In the genomic region with DNA sequence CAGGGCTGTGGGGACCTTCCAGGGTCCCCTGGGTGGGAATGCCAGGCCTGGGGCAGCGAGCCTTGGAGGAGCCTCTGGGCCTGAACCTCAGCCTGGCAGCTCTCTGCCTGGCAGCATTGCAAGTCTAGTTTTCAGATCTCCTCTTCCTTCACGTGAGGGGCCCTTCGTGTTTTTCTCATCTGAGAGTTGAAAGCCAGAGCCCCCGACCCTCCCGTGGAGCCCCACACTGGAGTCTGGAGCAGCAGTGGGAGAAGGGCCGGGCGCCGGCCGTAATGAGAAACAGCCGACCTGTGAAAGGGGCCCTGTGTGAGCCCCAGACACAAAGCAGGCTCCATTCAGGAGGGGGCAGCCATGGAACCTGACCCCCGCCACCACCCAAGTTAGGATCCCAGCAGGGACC, we compare ENCODE assay signal across 13 cellular contexts. TPM values are rescaled to one million over a fixed set of nuclear protein-coding genes. Genes with fewer than 3 reads are reported as not detected.
DNase-seq lines count a peak whose midpoint lies in the region; ATAC-seq and TF ChIP-seq lines count a peak whose summit lies in the region.
"Had no signal": no experiment of that assay in that cellular context is flagged by ENCODE, and none has a peak within 500 bp of the region (broad histone marks: within the 10 kb centered on the region; RNA-seq: fewer than 3 reads in every experiment).

No MANE protein-coding gene starts in this region.

- no peak overlapping the region for H3K27ac ChIP-seq in H9 (ENCODE audit: insufficient read length, low read depth, low read length)
- H3K27ac ChIP-seq in ascending aorta = peak overlapping the region; percentile 88 to 92
- H3K27ac ChIP-seq in lower lobe of right lung = peak overlapping the region; percentile 60

- peak overlapping the region; percentile 49 to 79 (median 78); a peak in 4 of 7 replicates for H3K27ac Mint-ChIP-seq in H9
- H3K27ac Mint-ChIP-seq in stimulated activated naive B cell treated with anti-CD40 and anti-IgM and Interleukin-4, amounts not matched to agents 10 μg/mL and 1 μg/mL and 100 μg/mL, for 72 hours = peak overlapping the region; percentile 47
- H3K27ac Mint-ChIP-seq: activated B cell treated with CpG ODN at 0.5 μM for 24 hours; activated T-helper 1 cell treated with anti-CD3 and anti-CD28 coated beads, Interleukin-12 subunit alpha, Interleukin-12 subunit beta, Interleukin-2, Interleukin-4 antibody, amounts not matched to agents 30 ng/mL and 10 ng/mL and 1 ng/mL, durations not matched to agents 14 hours and 24 hours and 36 hours had no signal

- H4K5ac ChIP-seq in H9 (ENCODE audit: insufficient read length, low read depth, low read length) = no peak overlapping the region

- no peak overlapping the region for H2AFZ ChIP-seq in H9 (ENCODE audit: low read length)

- no peaks in the 10 kb centered on the region for H3K9me3 ChIP-seq in H9 (ENCODE audit: control insufficient read depth, low read depth, low read length)
- H3K9me3 ChIP-seq in ascending aorta = no peaks in the 10 kb centered on the region
- H3K9me3 ChIP-seq in lower lobe of right lung = no peaks in the 10 kb centered on the region

- intact Hi-C loops in ascending aorta (cut with DNase I) = loop anchor here (5.0 kb wide), 1 partner anchor 46 kb away; no protein-coding TSS in a partner anchor
- intact Hi-C loops in lower lobe of right lung (cut with DNase I) = no loop called here

- no peak overlapping the region for H2BK20ac ChIP-seq in H9 (ENCODE audit: low read depth, low read length, poor library complexity, severe bottlenecking)

- H4K91ac ChIP-seq in H9 (ENCODE audit: insufficient read length, low read depth, low read length) = no peak overlapping the region

- no peak overlapping the region for H3K56ac ChIP-seq in H9 (ENCODE audit: insufficient read length, low read depth, low read length)

- H3K23me2 ChIP-seq in H9 (ENCODE audit: insufficient read length, low read depth, low read length, poor library complexity, severe bottlenecking) = no peaks in the 10 kb centered on the region

- no peak overlapping the region for H2BK120ac ChIP-seq in H9 (ENCODE audit: low read depth, low read length, poor library complexity, severe bottlenecking)

- H2BK15ac ChIP-seq in H9 (ENCODE audit: low read depth, low read length) = no peak overlapping the region

- H3K27me3 Mint-ChIP-seq in H9 (ENCODE audit: low read depth) = no peaks in the 10 kb centered on the region; the same call in 1 of the 2 replicates
- H3K27me3 Mint-ChIP-seq in stimulated activated naive B cell treated with anti-CD40 and anti-IgM and Interleukin-4, amounts not matched to agents 10 μg/mL and 1 μg/mL and 100 μg/mL, for 72 hours = no peaks in the 10 kb centered on the region
- H3K27me3 Mint-ChIP-seq: activated B cell treated with CpG ODN at 0.5 μM for 24 hours had no signal

- no peak overlapping the region for H2AK5ac ChIP-seq in H9 (ENCODE audit: insufficient read length, low read length)

- H2BK12ac ChIP-seq in H9 (ENCODE audit: insufficient read length, low read depth, low read length) = no peak overlapping the region

- no peak overlapping the region for H4K8ac ChIP-seq in H9 (replicated peaks; ENCODE audit: insufficient read length, low read depth, low read length)

- H3K14ac ChIP-seq in H9 (ENCODE audit: insufficient read depth, low read length) = no peak overlapping the region

- H2BK5ac ChIP-seq in H9 (ENCODE audit: insufficient read length, low read length) = no peak overlapping the region

- TF ChIP-seq CTCF in H9 (conservative IDR thresholded peaks at IDR 0.05) (no peak), ascending aorta (IDR thresholded peaks at IDR 0.05) (no peak), lower lobe of right lung (IDR thresholded peaks at IDR 0.05) (no peak)

- peaks cover 3% of the 10 kb centered on the region for H4K20me1 ChIP-seq in H9 (ENCODE audit: control insufficient read depth, insufficient read depth, insufficient read length)

- WGBS in H9 (ENCODE audit: extremely low coverage, insufficient read length, low lambda C conversion rate) = no CpG with 5 or more reads among the region's 11 CpGs

- H3K4me1 ChIP-seq in H9 (ENCODE audit: insufficient read depth, low read length) = no peaks in the 10 kb centered on the region
- peaks cover 10 to 12% of the 10 kb centered on the region in 2 donors for H3K4me1 ChIP-seq in ascending aorta
- H3K4me1 ChIP-seq in lower lobe of right lung = peaks cover 6% of the 10 kb centered on the region

- no peak overlapping the region for H3K23ac ChIP-seq in H9 (ENCODE audit: insufficient read length, low read depth, low read length)

- no peak overlapping the region for H3K4me2 ChIP-seq in H9 (ENCODE audit: insufficient read depth, insufficient read length, low read length)

- no peaks in the 10 kb centered on the region for H3K9me3 Mint-ChIP-seq in H9
- H3K9me3 Mint-ChIP-seq in stimulated activated naive B cell treated with anti-CD40 and anti-IgM and Interleukin-4, amounts not matched to agents 10 μg/mL and 1 μg/mL and 100 μg/mL, for 72 hours = no peaks in the 10 kb centered on the region
- H3K9me3 Mint-ChIP-seq: activated B cell treated with CpG ODN at 0.5 μM for 24 hours; activated T-helper 1 cell treated with anti-CD3 and anti-CD28 coated beads, Interleukin-12 subunit alpha, Interleukin-12 subunit beta, Interleukin-2, Interleukin-4 antibody, amounts not matched to agents 30 ng/mL and 10 ng/mL and 1 ng/mL, durations not matched to agents 14 hours and 24 hours and 36 hours had no signal

- H3K27me3 ChIP-seq in H9 (ENCODE audit: insufficient read depth, low read length) = no peaks in the 10 kb centered on the region
- H3K27me3 ChIP-seq in ascending aorta = no peaks in the 10 kb centered on the region
- H3K27me3 ChIP-seq in lower lobe of right lung (ENCODE audit: low read depth) = no peaks in the 10 kb centered on the region

- no peaks in the 10 kb centered on the region for H3K79me2 ChIP-seq in H9 (ENCODE audit: insufficient read depth, low read length)

- no peak for DNase-seq in H9
- DNase-seq in ascending aorta (ENCODE audit: low spot score in 2 of 2) = no peak
- no peak for DNase-seq in lower lobe of right lung
- DNase-seq in stimulated activated naive B cell treated with anti-CD40 and anti-IgM and Interleukin-4, amounts not matched to agents 10 μg/mL and 1 μg/mL and 100 μg/mL, for 72 hours = no peak
- DNase-seq in activated gamma-delta T cell treated with Interleukin-2 at 50 U/mL for 16 hours = no peak
- DNase-seq in cerebellar nuclear complex (lab: John Stamatoyannopoulos, UW) = no peak
- DNase-seq in NOMO-1 treated with DMSO at 0.1 percent for 48 hours (lab: John Stamatoyannopoulos, UW; ENCODE audit: unreplicated experiment) = no peak
- DNase-seq in NCI-H345 treated with DMSO at 0.1 percent for 48 hours (lab: John Stamatoyannopoulos, UW; ENCODE audit: unreplicated experiment) = no peak
- DNase-seq: activated B cell treated with CpG ODN at 0.5 μM for 24 hours, MM.1S, NCI-H2227 treated with DMSO at 0.1 percent for 48 hours had no signal

- H3K36me3 ChIP-seq in ascending aorta (peaks cover 36 to 47% of the 10 kb centered on the region in 2 donors), lower lobe of right lung (peaks cover 96% of the 10 kb centered on the region)

- no peak overlapping the region for H3K18ac ChIP-seq in H9 (ENCODE audit: insufficient read length, low read depth, low read length)

- H3K4me3 Mint-ChIP-seq in H9 = no peak overlapping the region
- H3K4me3 Mint-ChIP-seq in stimulated activated naive B cell treated with anti-CD40 and anti-IgM and Interleukin-4, amounts not matched to agents 10 μg/mL and 1 μg/mL and 100 μg/mL, for 72 hours = no peak overlapping the region
- H3K4me3 Mint-ChIP-seq: activated B cell treated with CpG ODN at 0.5 μM for 24 hours; activated T-helper 1 cell treated with anti-CD3 and anti-CD28 coated beads, Interleukin-12 subunit alpha, Interleukin-12 subunit beta, Interleukin-2, Interleukin-4 antibody, amounts not matched to agents 30 ng/mL and 10 ng/mL and 1 ng/mL, durations not matched to agents 14 hours and 24 hours and 36 hours had no signal

- H3K36me3 Mint-ChIP-seq in H9 (ENCODE audit: insufficient read depth in 1 of 3, low read depth in 3 of 3) = peaks cover 28 to 50% (median 35%) of the 10 kb centered on the region in 3 experiments
- peaks cover 43 to 55% of the 10 kb centered on the region in 2 donors for H3K36me3 Mint-ChIP-seq in stimulated activated naive B cell treated with anti-CD40 and anti-IgM and Interleukin-4, amounts not matched to agents 10 μg/mL and 1 μg/mL and 100 μg/mL, for 72 hours

- H3K4me3 ChIP-seq in ascending aorta = peak overlapping the region; percentile 35 to 65
- peak overlapping the region; percentile 48 for H3K4me3 ChIP-seq in lower lobe of right lung
- H3K4me3 ChIP-seq: GM12878 had no signal

- H3K79me1 ChIP-seq in H9 (ENCODE audit: insufficient read depth, low read depth, low read length, poor library complexity, severe bottlenecking) = no peaks in the 10 kb centered on the region

- peaks cover 0 to 4% of the 10 kb centered on the region in 2 experiments; a peak in 1 of 4 replicates for H3K4me1 Mint-ChIP-seq in H9
- peaks cover 0 to 4% of the 10 kb centered on the region in 2 donors for H3K4me1 Mint-ChIP-seq in stimulated activated naive B cell treated with anti-CD40 and anti-IgM and Interleukin-4, amounts not matched to agents 10 μg/mL and 1 μg/mL and 100 μg/mL, for 72 hours
- H3K4me1 Mint-ChIP-seq: activated B cell treated with CpG ODN at 0.5 μM for 24 hours had no signal

- no peak for ATAC-seq in lower lobe of right lung
- ATAC-seq in stimulated activated naive B cell treated with anti-CD40 and anti-IgM and Interleukin-4, amounts not matched to agents 10 μg/mL and 1 μg/mL and 100 μg/mL, for 72 hours (replicated peaks) = no peak
- ATAC-seq: GM12878 had no signal

- no peak overlapping the region for H3T11ph ChIP-seq in H9 (ENCODE audit: low read length)

- H3K4ac ChIP-seq in H9 (ENCODE audit: low read depth, low read length) = no peak overlapping the region

- H3K9ac ChIP-seq in H9 (ENCODE audit: extremely low read depth, insufficient read length, low read length) = no peak overlapping the region

RNA-seq across cellular contexts. Expression of gene TMED1, which starts 19.3 kb away (rescaled TPM):
- total RNA-seq in H9 (2021) = 32.1 and 32.3 TPM in 2 replicates
- total RNA-seq in ascending aorta = 25.0 TPM
- total RNA-seq in lower lobe of right lung = 23.5 TPM

RNA-seq across cellular contexts. Expression of gene C19orf38, which starts 31.5 kb away (rescaled TPM):
- total RNA-seq in H9 (2021) (0.20 TPM in 1 of 2 replicates, not detected in the other), ascending aorta (not detected), lower lobe of right lung (11.7 TPM)

RNA-seq across cellular contexts. Expression of gene CARM1, which starts 54.7 kb away (rescaled TPM):
- total RNA-seq in H9 (2021) (111 and 113 TPM in 2 replicates), ascending aorta (22.9 TPM), lower lobe of right lung (27.5 TPM)

Comparison
In these comparisons a context has a peak if more than half of its experiments do, and no peak if none do; other contexts are left out.
1. RNA of gene C19orf38, which starts 31.5 kb away (total RNA-seq): 11.7 TPM in lower lobe of right lung (single experiment); 0.20 TPM in H9 and not detected in ascending aorta (single experiment); every median in the first group is over 10 times any median in the second.